9 cellular contexts compared by ENCODE assay signal in genomic region chr20:22586645-22587310, GRCh38. TPM values are rescaled to one million over a fixed set of nuclear protein-coding genes. Genes with fewer than 3 reads are reported as not detected.
DNase-seq lines count a peak whose midpoint lies in the region; ATAC-seq and TF ChIP-seq lines count a peak whose summit lies in the region.
"Had no signal": no experiment of that assay in that cellular context is flagged by ENCODE, and none has a peak within 500 bp of the region (broad histone marks: within the 10 kb centered on the region; RNA-seq: fewer than 3 reads in every experiment).

No MANE protein-coding gene starts in this region.

- H4K20me1 ChIP-seq in mammary epithelial cell (ENCODE audit: insufficient read depth, low read length), result no peaks in the 10 kb centered on the region

- H3K4me1 ChIP-seq in BE2C (no peaks in the 10 kb centered on the region), mammary epithelial cell (ENCODE audit: insufficient read depth, low read length) (peaks cover 23% of the 10 kb centered on the region), lung (ENCODE audit: control insufficient read depth in 2 of 2, insufficient read depth in 2 of 2, low read length in 2 of 2) (peaks cover 6 to 12% of the 10 kb centered on the region in 2 donors)

- H3K4me3 ChIP-seq in BE2C (ENCODE audit: low read depth, low read length) (no peak overlapping the region), mammary epithelial cell (replicated peaks in 1 of 3; ENCODE audit: insufficient read depth in 1 of 3, low read depth in 2 of 3, low read length in 3 of 3) (no peak overlapping the region), lung (no peak overlapping the region)

- intact Hi-C loops in mammary epithelial cell (cut with micrococcal nuclease), result loop anchor here (1.0 to 5.0 kb wide), 5 partner anchors 98 to 252 kb away; no protein-coding TSS in a partner anchor

- dilution Hi-C loops in mammary epithelial cell (cut with HindIII; ENCODE audit: low sequenced_read_pairs), result loop anchor here (5.0 kb wide), 1 partner anchor 239 kb away; no protein-coding TSS in a partner anchor

- 22% methylated on average over 17 of the region's 47 CpGs for WGBS in mammary epithelial cell (ENCODE audit: low coverage, missing lambda C conversion rate)
- 5 to 8% methylated on average over 45 to 47 of the region's 47 CpGs for WGBS in lung, 2 donors

- CTCF ChIA-PET in mammary epithelial cell (lab: Charles Lee; ENCODE audit: low non-redundant PET), result interaction anchor here (1.1 to 1.8 kb wide), 2 partner anchors 196 to 248 kb away, joined by 6 to 11 read pairs; no protein-coding TSS in a partner anchor

- no peaks in the 10 kb centered on the region for H3K79me2 ChIP-seq in mammary epithelial cell (ENCODE audit: insufficient read depth, low read length)

- peaks cover 43% of the 10 kb centered on the region for H3K27me3 ChIP-seq in BE2C
- peaks cover 48% of the 10 kb centered on the region for H3K27me3 ChIP-seq in mammary epithelial cell (ENCODE audit: insufficient read depth, low read length)
- H3K27me3 ChIP-seq in lung (ENCODE audit: control insufficient read depth, insufficient read depth), result no peaks in the 10 kb centered on the region

- H3K27ac ChIP-seq in mammary epithelial cell (ENCODE audit: insufficient read depth, low read depth, low read length) (no peak overlapping the region), lung (ENCODE audit: low read depth in 1 of 2, low read length in 1 of 2) (no peak overlapping the region)

- DNase-seq in BE2C (peak; percentile 46), HK-2 (ENCODE audit: unreplicated experiment) (peak; percentile 42), mammary epithelial cell (no peak), lung (ENCODE audit: low spot score) (peak; percentile 61), MV-4-11 (lab: John Stamatoyannopoulos, UW) (no peak), hepatic stellate cell (ENCODE audit: low spot score) (no peak)

- H3K9me3 ChIP-seq in BE2C (no peaks in the 10 kb centered on the region), mammary epithelial cell (replicated peaks; ENCODE audit: insufficient read depth, low read length) (no peaks in the 10 kb centered on the region), lung (ENCODE audit: control insufficient read depth in 2 of 2, insufficient read depth in 1 of 2, low read length in 1 of 2) (peaks cover 2% of the 10 kb centered on the region in 2 donors)

- TF ChIP-seq CTCF in BE2C (IDR thresholded peaks at IDR 0.05; ENCODE audit: low read depth, low read length) (peak; percentile 40; the same call in 1 of the 2 replicates), mammary epithelial cell (conservative IDR thresholded peaks at IDR 0.05 in 1 of 2, IDR thresholded peaks at IDR 0.05 in 1 of 2; ENCODE audit: extremely low read depth in 1 of 2, insufficient read depth in 1 of 2, low read depth in 1 of 2, low read length in 2 of 2) (peak; percentile 14 to 77), lung (IDR thresholded peaks at IDR 0.05; ENCODE audit: control extremely low read depth, extremely low read depth) (no peak)

- H3K9ac ChIP-seq in mammary epithelial cell (ENCODE audit: insufficient read depth, low read length), result no peak overlapping the region

- H3K4me2 ChIP-seq in mammary epithelial cell (ENCODE audit: insufficient read depth, low read depth, low read length), result peak overlapping the region; percentile 69

- BruUV-seq in mammary epithelial cell (replicated peaks; lab: Mats Ljungman, UMichigan), result no TSS peak

- in situ Hi-C loops in mammary epithelial cell (cut with MboI; ENCODE audit: low sequenced_read_pairs in 2 of 2), result loop anchor here (5.0 to 10.0 kb wide), 2 partner anchors 249 to 252 kb away; no protein-coding TSS in a partner anchor

- ATAC-seq in lung (ENCODE audit: insufficient read depth, low FRiP score) (no peak), GM21381 (IDR thresholded peaks at IDR 0.05; ENCODE audit: unreplicated experiment) (no peak), GM21367 (IDR thresholded peaks at IDR 0.05; ENCODE audit: unreplicated experiment) (no peak)

- H3K36me3 ChIP-seq in BE2C, result no peaks in the 10 kb centered on the region
- no peaks in the 10 kb centered on the region for H3K36me3 ChIP-seq in mammary epithelial cell (ENCODE audit: insufficient read depth, low read length)
- H3K36me3 ChIP-seq in lung (ENCODE audit: control insufficient read depth in 2 of 2, insufficient read depth in 2 of 2, low read length in 2 of 2), result no peaks in the 10 kb centered on the region

- peak overlapping the region; percentile 82 for H2AFZ ChIP-seq in mammary epithelial cell (ENCODE audit: low read depth, low read length)

RNA-seq across cellular contexts. Expression of gene FOXA2, which starts 2.4 kb away (rescaled TPM):
- not detected for polyA plus RNA-seq in BE2C (2012; ENCODE audit: insufficient read depth, insufficient read length, low read depth)
- 1 to 10 TPM in 1 of 2 donors, not detected in 1; 1.0 TPM for total RNA-seq in mammary epithelial cell
- polyA plus RNA-seq in mammary epithelial cell, result 1.0 TPM
- polyA minus RNA-seq in mammary epithelial cell, result 0.93 TPM
- 10 to 100 TPM; 10.4 to 39.5 TPM for total RNA-seq in lung
- 10 to 100 TPM in 1 of 2 donors, 1 to 10 TPM in 1; 10.0 to 24.8 TPM for polyA plus RNA-seq in lung
- total RNA-seq: urinary bladder had no signal
- polyA plus RNA-seq: urinary bladder had no signal

Comparison
In these comparisons a context has a peak if more than half of its experiments do, and no peak if none do; other contexts are left out.
1. DNase-seq: peak in BE2C (single experiment), HK-2 (single experiment) and lung (single experiment); none in mammary epithelial cell (single experiment), MV-4-11 (single experiment) and hepatic stellate cell (single experiment).
2. RNA of gene FOXA2, which starts 2.4 kb away (total RNA-seq): 10.4 to 39.5 TPM in lung; 1.0 TPM in mammary epithelial cell; every median in the first group is over 4 times any median in the second.